ENCODE assay signal across 13 cellular contexts in the genomic region with DNA sequence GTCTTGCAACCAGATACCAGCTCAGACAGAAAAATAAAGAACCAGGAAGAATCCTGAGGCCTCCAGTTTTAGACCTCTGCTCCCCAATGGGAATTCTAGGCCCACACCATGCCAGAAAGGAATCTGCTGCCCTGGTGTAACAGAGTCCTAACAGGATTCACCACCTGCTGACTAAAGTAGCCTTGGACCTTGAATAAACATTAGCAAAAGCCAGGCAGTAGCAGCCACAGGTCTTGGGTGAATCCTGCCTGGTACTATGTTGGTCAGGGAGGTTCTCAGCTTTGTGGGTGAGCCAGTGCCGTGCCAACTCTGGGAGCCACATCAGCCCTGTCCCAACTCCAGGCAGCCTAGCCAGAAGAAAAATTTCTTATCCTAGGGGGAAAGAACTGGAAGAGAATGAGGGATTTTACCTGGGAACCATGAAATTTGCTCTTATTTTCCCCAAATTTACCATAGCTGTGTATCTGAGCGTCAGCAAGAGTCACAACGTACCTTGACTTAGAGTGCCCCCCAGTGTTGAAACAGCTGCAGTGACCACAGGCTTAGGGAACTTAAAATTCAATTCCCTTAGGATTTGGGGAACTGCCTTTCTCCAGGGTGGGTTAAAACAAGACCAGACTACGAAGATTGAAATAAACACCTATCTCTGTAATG.
DNase-seq lines count a peak whose midpoint lies in the region; ATAC-seq, FAIRE-seq and TF ChIP-seq lines count a peak whose summit lies in the region.
"Had no signal": no experiment of that assay in that cellular context is flagged by ENCODE, and none has a peak within 500 bp of the region (broad histone marks: within the 10 kb centered on the region; RNA-seq: fewer than 3 reads in every experiment).

No MANE protein-coding gene starts in this region.

- peak overlapping the region; percentile 68; the same call in 1 of the 2 replicates for H3K18ac ChIP-seq in H1 (ENCODE audit: extremely low read depth, low read length)

- POLR2A ChIA-PET in H1 (lab: Charles Lee; ENCODE audit: partially characterized antibody) = interaction anchor here (1.0 kb wide), 1 partner anchor 1061 kb away, joined by 3 read pairs; no protein-coding TSS in a partner anchor

- H2BK12ac ChIP-seq in H1 (ENCODE audit: low read depth, low read length) = peak overlapping the region; percentile 71; the same call in 1 of the 2 replicates

- WGBS in H1 (ENCODE audit: extremely low coverage in 1 of 2, insufficient coverage in 1 of 2, insufficient read length in 1 of 2, insufficient replicate concordance in 2 of 2, low coverage in 1 of 2, low lambda C conversion rate in 2 of 2, missing lambda C conversion rate in 1 of 2), 2 experiments = 55% methylated on average over 4 of the region's 4 CpGs; no CpG with 5 or more reads in 1 of the 2 experiments

- H3K4ac ChIP-seq in H1 (replicated peaks; ENCODE audit: insufficient read length, low read depth, low read length) = no peak overlapping the region

- peaks cover 0 to 4% (median 1%) of the 10 kb centered on the region in 4 experiments; a peak in 2 of 8 replicates for H3K36me3 ChIP-seq in H1 (ENCODE audit: control insufficient read depth in 2 of 4, insufficient read depth in 4 of 4, low read length in 3 of 4)

- peaks cover 0 to 3% of the 10 kb centered on the region in 2 experiments; a peak in 1 of 4 replicates for H3K9me3 ChIP-seq in H1 (ENCODE audit: insufficient read depth in 2 of 2, low read depth in 1 of 2, low read length in 1 of 2)

- peak overlapping the region; percentile 16 for H2BK120ac ChIP-seq in H1 (replicated peaks; ENCODE audit: low read depth, low read length)

- TF ChIP-seq POLR2A in NB4 (IDR thresholded peaks at IDR 0.05; ENCODE audit: extremely low read depth, insufficient read length) (no peak), H1 (IDR thresholded peaks at IDR 0.05; ENCODE audit: control extremely low read depth in 1 of 2, low read depth in 2 of 2, low read length in 2 of 2) (no peak)

- no peaks in the 10 kb centered on the region; the same call in 1 of the 2 replicates for H3K23me2 ChIP-seq in H1 (ENCODE audit: low read depth, low read length)

- peak overlapping the region; percentile 79; the same call in 1 of the 2 replicates for H2BK5ac ChIP-seq in H1 (ENCODE audit: low read depth, low read length)

- H3K79me1 ChIP-seq in H1 (ENCODE audit: low read depth, low read length) = no peaks in the 10 kb centered on the region

- peak; percentile 5 to 10 for DNase-seq in SHP77 (lab: John Stamatoyannopoulos, UW)
- DNase-seq in SHP77 treated with DMSO at 0.1 percent for 48 hours (lab: John Stamatoyannopoulos, UW) = no peak
- DNase-seq in NB4 (ENCODE audit: low read depth) = peak; percentile 74
- DNase-seq in H1 (ENCODE audit: low read depth in 1 of 2, low spot score in 2 of 2) = peak; percentile 46 to 66
- DNase-seq in retinal pigment epithelial cell (ENCODE audit: low read depth) = no peak
- no peak for DNase-seq in NCI-H774 (lab: John Stamatoyannopoulos, UW)
- DNase-seq in dorsolateral prefrontal cortex = no peak
- DNase-seq: CD4-positive, CD25-positive, alpha-beta regulatory T cell; effector CD4-positive, alpha-beta T cell; NCI-H1436 treated with DMSO at 0.1 percent for 48 hours had no signal

- no peak overlapping the region for H3K4me2 ChIP-seq in H1 (ENCODE audit: insufficient read depth in 1 of 2, low read depth in 2 of 2, low read length in 2 of 2)

- CTCF ChIA-PET in H1 (lab: Charles Lee; ENCODE audit: partially characterized antibody) = interaction anchor here (0.8 to 2.8 kb wide), 35 partner anchors 13 to 1995 kb away, joined by 3 to 14 read pairs (median 4); no protein-coding TSS in a partner anchor

- peak overlapping the region; percentile 38; the same call in 1 of the 2 replicates for H2BK20ac ChIP-seq in H1 (ENCODE audit: low read length)

- no peaks in the 10 kb centered on the region for H3K27me3 ChIP-seq in H1 (replicated peaks in 1 of 4; ENCODE audit: control insufficient read depth in 3 of 4, extremely low read depth in 1 of 4, insufficient read depth in 3 of 4, low read length in 3 of 4)
- H3K27me3 ChIP-seq in dorsolateral prefrontal cortex = no peaks in the 10 kb centered on the region

- no peak overlapping the region for H3K23ac ChIP-seq in H1 (ENCODE audit: insufficient read length)

- peak overlapping the region; percentile 31 for H2AFZ ChIP-seq in H1 (ENCODE audit: low read length)

- TF ChIP-seq CTCF in NB4 (IDR thresholded peaks at IDR 0.05; ENCODE audit: low read depth, low read length) = peak; percentile 82
- peak; percentile 52 to 88 (median 77) for TF ChIP-seq CTCF in H1 (IDR thresholded peaks at IDR 0.05; ENCODE audit: control extremely low read depth in 1 of 3, insufficient read depth in 1 of 3, low read depth in 1 of 3, low read length in 3 of 3)
- TF ChIP-seq CTCF in retinal pigment epithelial cell (conservative IDR thresholded peaks at IDR 0.05; ENCODE audit: low read depth, low read length) = peak; percentile 74
- TF ChIP-seq CTCF in dorsolateral prefrontal cortex (IDR thresholded peaks at IDR 0.05 in 54 of 56, conservative IDR thresholded peaks at IDR 0.05 in 2 of 56; ENCODE audit: low read depth in 1 of 56, partially characterized antibody in 56 of 56) = peak in 2 of 56 donors; percentile 18

- intact Hi-C loops in dorsolateral prefrontal cortex (cut with DNase I) = no loop called here

- H4K20me1 ChIP-seq in H1 (replicated peaks in 1 of 2; ENCODE audit: control insufficient read depth in 1 of 2, insufficient read depth in 2 of 2, low read length in 2 of 2) = no peaks in the 10 kb centered on the region

- peak; percentile 94 for FAIRE-seq in H1 (lab: Jason Lieb, UNC)
- FAIRE-seq: islet of Langerhans had no signal

- no peak overlapping the region for H2AK5ac ChIP-seq in H1 (ENCODE audit: low read depth, low read length)

- peaks cover 0 to 8% (median 3%) of the 10 kb centered on the region in 4 experiments; a peak in 5 of 7 replicates for H3K4me1 ChIP-seq in H1 (replicated peaks in 1 of 4; ENCODE audit: control insufficient read depth in 3 of 4, insufficient read depth in 4 of 4, low read length in 3 of 4)

- H3K9ac ChIP-seq in H1 (replicated peaks in 1 of 4; ENCODE audit: extremely low read depth in 1 of 4, low read depth in 3 of 4, low read length in 3 of 4) = no peak overlapping the region

- no peaks in the 10 kb centered on the region for H3K79me2 ChIP-seq in H1 (ENCODE audit: control insufficient read depth in 1 of 2, insufficient read depth in 2 of 2, low read length in 2 of 2)

- TF ChIP-seq RAD21 in H1 (IDR thresholded peaks at IDR 0.05 in 1 of 2, conservative IDR thresholded peaks at IDR 0.05 in 1 of 2; ENCODE audit: low read depth in 2 of 2, low read length in 2 of 2) = peak; percentile 96 to 97

- H4K8ac ChIP-seq in H1 (ENCODE audit: extremely low read depth, insufficient read depth, low read length) = peak overlapping the region; percentile 59

- no peak overlapping the region for H2BK15ac ChIP-seq in H1 (ENCODE audit: low read length)

- no peak overlapping the region for H3K14ac ChIP-seq in H1 (ENCODE audit: insufficient read length)

- no peak for ATAC-seq in HG02759 (IDR thresholded peaks at IDR 0.05; ENCODE audit: unreplicated experiment)
- ATAC-seq: activated T-helper 17 cell treated with anti-CD3 and anti-CD28 coated beads, Interleukin-2, amount 50 U/mL, for 72 hours had no signal

- no peak overlapping the region for H4K91ac ChIP-seq in H1 (replicated peaks; ENCODE audit: insufficient read length, low read length)

- H3K27ac ChIP-seq in H1 (ENCODE audit: low read depth, low read length) = no peak overlapping the region
- H3K27ac ChIP-seq in dorsolateral prefrontal cortex = no peak overlapping the region

- H4K5ac ChIP-seq in H1 (ENCODE audit: insufficient read length, low read depth, low read length) = no peak overlapping the region

- no peak overlapping the region for H3K56ac ChIP-seq in H1 (replicated peaks; ENCODE audit: insufficient read length, low read depth, low read length)

- no peak overlapping the region for H3K4me3 ChIP-seq in NB4 (ENCODE audit: low read depth, low read length)
- H3K4me3 ChIP-seq in H1 (ENCODE audit: extremely low read depth in 1 of 4, insufficient read depth in 2 of 4, low read depth in 3 of 4, low read length in 4 of 4) = no peak overlapping the region
- no peak overlapping the region for H3K4me3 ChIP-seq in retinal pigment epithelial cell (ENCODE audit: low read length)
- no peak overlapping the region for H3K4me3 ChIP-seq in dorsolateral prefrontal cortex

- TF ChIP-seq EP300 in H1 (IDR thresholded peaks at IDR 0.05; ENCODE audit: borderline replicate concordance in 1 of 2, low read depth in 2 of 2, low read length in 2 of 2) = no peak

TF ChIP-seq in H1, 55 proteins besides CTCF, POLR2A, EP300 and RAD21 (continues in another document):
- TF ChIP-seq, protein P1, sequence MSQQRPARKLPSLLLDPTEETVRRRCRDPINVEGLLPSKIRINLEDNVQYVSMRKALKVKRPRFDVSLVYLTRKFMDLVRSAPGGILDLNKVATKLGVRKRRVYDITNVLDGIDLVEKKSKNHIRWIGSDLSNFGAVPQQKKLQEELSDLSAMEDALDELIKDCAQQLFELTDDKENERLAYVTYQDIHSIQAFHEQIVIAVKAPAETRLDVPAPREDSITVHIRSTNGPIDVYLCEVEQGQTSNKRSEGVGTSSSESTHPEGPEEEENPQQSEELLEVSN (IDR thresholded peaks at IDR 0.05) = no peak
- TF ChIP-seq JUND (IDR thresholded peaks at IDR 0.05; ENCODE audit: low read length) (no peak), KDM1A (IDR thresholded peaks at IDR 0.05; ENCODE audit: borderline replicate concordance, low read length) (no peak), SIN3A (conservative IDR thresholded peaks at IDR 0.05 in 1 of 2, IDR thresholded peaks at IDR 0.05 in 1 of 2; ENCODE audit: low read depth in 1 of 2, low read length in 2 of 2) (no peak), MAFK (IDR thresholded peaks at IDR 0.05; ENCODE audit: low read depth, low read length) (no peak), EGR1 (IDR thresholded peaks at IDR 0.05; ENCODE audit: borderline replicate concordance, low read depth, low read length) (no peak), SIX5 (IDR thresholded peaks at IDR 0.05; ENCODE audit: low read depth, low read length) (no peak), SP1 (IDR thresholded peaks at IDR 0.05; ENCODE audit: low read depth, low read length) (no peak), RBBP5 (IDR thresholded peaks at IDR 0.05; ENCODE audit: borderline replicate concordance, low read depth, low read length) (no peak), TCF12 (IDR thresholded peaks at IDR 0.05; ENCODE audit: low read depth, low read length) (no peak), SAP30 (IDR thresholded peaks at IDR 0.05; ENCODE audit: insufficient read depth, insufficient replicate concordance, low read length) (no peak), SP4 (IDR thresholded peaks at IDR 0.05; ENCODE audit: low read length) (no peak)
- TF ChIP-seq, protein P2, sequence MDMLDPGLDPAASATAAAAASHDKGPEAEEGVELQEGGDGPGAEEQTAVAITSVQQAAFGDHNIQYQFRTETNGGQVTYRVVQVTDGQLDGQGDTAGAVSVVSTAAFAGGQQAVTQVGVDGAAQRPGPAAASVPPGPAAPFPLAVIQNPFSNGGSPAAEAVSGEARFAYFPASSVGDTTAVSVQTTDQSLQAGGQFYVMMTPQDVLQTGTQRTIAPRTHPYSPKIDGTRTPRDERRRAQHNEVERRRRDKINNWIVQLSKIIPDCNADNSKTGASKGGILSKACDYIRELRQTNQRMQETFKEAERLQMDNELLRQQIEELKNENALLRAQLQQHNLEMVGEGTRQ (IDR thresholded peaks at IDR 0.05; ENCODE audit: low read length) = no peak

Comparison
In these comparisons a context has a peak if more than half of its experiments do, and no peak if none do; other contexts are left out.
1. DNase-seq: peak in SHP77 (2 of 2), NB4 (single experiment) and H1 (2 of 2); none in SHP77 treated with DMSO at 0.1 percent for 48 hours (single experiment), retinal pigment epithelial cell (single experiment), NCI-H774 (single experiment) and dorsolateral prefrontal cortex (0 of 10).